18 cellular contexts compared by ENCODE assay signal in the genomic region with DNA sequence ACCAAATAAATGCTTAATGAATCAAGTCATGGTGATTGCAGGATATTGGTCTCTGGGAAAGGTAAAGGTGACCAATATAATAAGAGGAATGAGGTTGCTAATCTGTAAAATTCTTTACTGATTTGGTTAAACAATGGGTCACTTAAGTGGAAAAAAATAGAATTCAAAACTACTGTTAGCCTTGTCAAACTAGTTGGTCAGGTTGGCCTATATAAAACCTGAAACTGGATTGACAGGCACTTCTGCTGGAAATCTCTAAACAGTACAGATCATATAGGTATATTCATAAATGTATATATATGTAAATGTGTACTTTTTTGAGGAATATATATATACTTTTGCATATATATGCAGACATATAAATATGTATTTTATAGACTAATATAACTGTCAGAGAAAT.
"Had no signal": no experiment of that assay in that cellular context is flagged by ENCODE, and none has a peak within 500 bp of the region (broad histone marks: within the 10 kb centered on the region; RNA-seq: fewer than 3 reads in every experiment).

No MANE protein-coding gene starts in this region.

- H3K4me1 Mint-ChIP-seq: immature natural killer cell, naive B cell had no signal

- H3K27ac ChIP-seq: esophagus squamous epithelium, left lung, pancreas had no signal

- H3K4me3 ChIP-seq: esophagus squamous epithelium, left lung, pancreas, smooth muscle cell had no signal

- H3K36me3 Mint-ChIP-seq: immature natural killer cell, naive B cell had no signal

- ATAC-seq: left lung, pancreas, right cardiac atrium had no signal

- H3K4me1 ChIP-seq: left lung, pancreas had no signal

- H3K9me3 ChIP-seq: esophagus squamous epithelium, left lung, pancreas had no signal

- H3K27me3 Mint-ChIP-seq: naive B cell, progenitor cell of endocrine pancreas had no signal

- H3K27me3 ChIP-seq: esophagus squamous epithelium, left lung, pancreas had no signal

- H3K4me3 Mint-ChIP-seq: immature natural killer cell, naive B cell, nephron had no signal

- H3K36me3 ChIP-seq: esophagus squamous epithelium, left lung, pancreas had no signal

- H3K27ac Mint-ChIP-seq: immature natural killer cell, naive B cell, nephron had no signal

- DNase-seq: cortex of kidney; effector memory CD4-positive, alpha-beta T cell; esophagus squamous epithelium; foreskin fibroblast; immature natural killer cell; left lung; mesendoderm; naive B cell; occipital lobe; pancreas; right cardiac atrium; stimulated activated CD4-positive, alpha-beta T cell treated with anti-CD3 and anti-CD28 coated beads, Interleukin-2, amount 100 ng/mL, for 48 hours; stimulated activated naive CD4-positive, alpha-beta T cell treated with Interleukin-2 at 50 U/mL for 16 hours; trophoblast cell had no signal

- FAIRE-seq: keratinocyte had no signal
